In the genomic region with DNA sequence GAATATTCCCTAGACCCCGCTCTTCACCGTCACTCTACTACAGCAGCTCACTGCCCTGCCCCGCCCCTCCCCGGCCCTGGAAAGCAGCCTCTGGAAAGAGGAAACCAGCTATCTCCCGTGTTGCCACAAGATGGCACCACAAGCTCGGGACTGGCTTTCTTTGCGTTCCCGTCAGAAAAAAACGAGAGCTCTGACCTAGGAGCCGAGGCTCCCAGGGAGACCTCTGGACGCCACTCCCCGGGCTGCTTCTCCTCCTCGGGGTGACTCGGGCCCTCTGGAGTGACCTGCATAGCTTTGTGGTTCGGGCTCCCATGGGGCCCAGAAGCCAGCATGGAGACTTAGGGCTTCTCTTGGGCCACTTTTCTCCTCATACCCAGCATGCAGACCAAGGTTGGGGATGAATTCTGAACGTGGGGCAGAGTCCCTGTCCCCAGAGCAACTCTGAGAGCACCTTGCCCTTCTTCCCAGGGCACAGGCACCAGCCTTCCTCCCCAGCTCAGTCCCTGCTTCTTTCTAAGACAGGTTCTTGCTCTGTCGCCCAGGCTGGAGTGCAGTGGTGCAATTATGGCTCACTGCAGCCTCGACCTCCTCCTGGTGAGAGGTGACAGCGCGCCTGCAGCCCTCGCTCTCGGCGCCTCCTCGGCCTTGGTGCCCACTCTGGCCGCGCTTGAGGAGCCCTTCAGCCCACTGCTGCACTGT, we compare ENCODE assay signal across 2 cellular contexts.
A peak's percentile ranks its signal among the peaks of the same experiment; 100 is the strongest.
TF ChIP-seq lines count a peak whose summit lies in the region.

No MANE protein-coding gene starts in this region.

TF ChIP-seq in HEK293, 187 proteins besides CTCF, POLR2A, EP300 and RAD21 (continued from another document):
- TF ChIP-seq, protein P1, sequence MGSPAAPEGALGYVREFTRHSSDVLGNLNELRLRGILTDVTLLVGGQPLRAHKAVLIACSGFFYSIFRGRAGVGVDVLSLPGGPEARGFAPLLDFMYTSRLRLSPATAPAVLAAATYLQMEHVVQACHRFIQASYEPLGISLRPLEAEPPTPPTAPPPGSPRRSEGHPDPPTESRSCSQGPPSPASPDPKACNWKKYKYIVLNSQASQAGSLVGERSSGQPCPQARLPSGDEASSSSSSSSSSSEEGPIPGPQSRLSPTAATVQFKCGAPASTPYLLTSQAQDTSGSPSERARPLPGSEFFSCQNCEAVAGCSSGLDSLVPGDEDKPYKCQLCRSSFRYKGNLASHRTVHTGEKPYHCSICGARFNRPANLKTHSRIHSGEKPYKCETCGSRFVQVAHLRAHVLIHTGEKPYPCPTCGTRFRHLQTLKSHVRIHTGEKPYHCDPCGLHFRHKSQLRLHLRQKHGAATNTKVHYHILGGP (tag by site-specific recombination; IDR thresholded peaks at IDR 0.05) = peak; percentile 65; the same call in 1 of the 2 replicates
- TF ChIP-seq GLIS1 (tag by site-specific recombination; IDR thresholded peaks at IDR 0.05) (peak; percentile 73), ZBTB48 (tag by site-specific recombination; IDR thresholded peaks at IDR 0.05) (peak; percentile 52; the same call in 1 of the 2 replicates)
- TF ChIP-seq, protein P2, sequence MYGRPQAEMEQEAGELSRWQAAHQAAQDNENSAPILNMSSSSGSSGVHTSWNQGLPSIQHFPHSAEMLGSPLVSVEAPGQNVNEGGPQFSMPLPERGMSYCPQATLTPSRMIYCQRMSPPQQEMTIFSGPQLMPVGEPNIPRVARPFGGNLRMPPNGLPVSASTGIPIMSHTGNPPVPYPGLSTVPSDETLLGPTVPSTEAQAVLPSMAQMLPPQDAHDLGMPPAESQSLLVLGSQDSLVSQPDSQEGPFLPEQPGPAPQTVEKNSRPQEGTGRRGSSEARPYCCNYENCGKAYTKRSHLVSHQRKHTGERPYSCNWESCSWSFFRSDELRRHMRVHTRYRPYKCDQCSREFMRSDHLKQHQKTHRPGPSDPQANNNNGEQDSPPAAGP (tag by site-specific recombination; IDR thresholded peaks at IDR 0.05) = peak; percentile 57; the same call in 1 of the 2 replicates
- TF ChIP-seq, protein P3, sequence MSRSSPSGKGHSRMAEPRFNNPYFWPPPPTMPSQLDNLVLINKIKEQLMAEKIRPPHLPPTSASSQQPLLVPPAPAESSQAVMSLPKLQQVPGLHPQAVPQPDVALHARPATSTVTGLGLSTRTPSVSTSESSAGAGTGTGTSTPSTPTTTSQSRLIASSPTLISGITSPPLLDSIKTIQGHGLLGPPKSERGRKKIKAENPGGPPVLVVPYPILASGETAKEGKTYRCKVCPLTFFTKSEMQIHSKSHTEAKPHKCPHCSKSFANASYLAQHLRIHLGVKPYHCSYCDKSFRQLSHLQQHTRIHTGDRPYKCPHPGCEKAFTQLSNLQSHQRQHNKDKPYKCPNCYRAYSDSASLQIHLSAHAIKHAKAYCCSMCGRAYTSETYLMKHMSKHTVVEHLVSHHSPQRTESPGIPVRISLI (tag by site-specific recombination; IDR thresholded peaks at IDR 0.05) = peak; percentile 97

TF ChIP-seq in HepG2, 621 proteins besides CTCF, POLR2A, EP300 and RAD21 (continued from another document and continues in another):
- TF ChIP-seq, protein P4, sequence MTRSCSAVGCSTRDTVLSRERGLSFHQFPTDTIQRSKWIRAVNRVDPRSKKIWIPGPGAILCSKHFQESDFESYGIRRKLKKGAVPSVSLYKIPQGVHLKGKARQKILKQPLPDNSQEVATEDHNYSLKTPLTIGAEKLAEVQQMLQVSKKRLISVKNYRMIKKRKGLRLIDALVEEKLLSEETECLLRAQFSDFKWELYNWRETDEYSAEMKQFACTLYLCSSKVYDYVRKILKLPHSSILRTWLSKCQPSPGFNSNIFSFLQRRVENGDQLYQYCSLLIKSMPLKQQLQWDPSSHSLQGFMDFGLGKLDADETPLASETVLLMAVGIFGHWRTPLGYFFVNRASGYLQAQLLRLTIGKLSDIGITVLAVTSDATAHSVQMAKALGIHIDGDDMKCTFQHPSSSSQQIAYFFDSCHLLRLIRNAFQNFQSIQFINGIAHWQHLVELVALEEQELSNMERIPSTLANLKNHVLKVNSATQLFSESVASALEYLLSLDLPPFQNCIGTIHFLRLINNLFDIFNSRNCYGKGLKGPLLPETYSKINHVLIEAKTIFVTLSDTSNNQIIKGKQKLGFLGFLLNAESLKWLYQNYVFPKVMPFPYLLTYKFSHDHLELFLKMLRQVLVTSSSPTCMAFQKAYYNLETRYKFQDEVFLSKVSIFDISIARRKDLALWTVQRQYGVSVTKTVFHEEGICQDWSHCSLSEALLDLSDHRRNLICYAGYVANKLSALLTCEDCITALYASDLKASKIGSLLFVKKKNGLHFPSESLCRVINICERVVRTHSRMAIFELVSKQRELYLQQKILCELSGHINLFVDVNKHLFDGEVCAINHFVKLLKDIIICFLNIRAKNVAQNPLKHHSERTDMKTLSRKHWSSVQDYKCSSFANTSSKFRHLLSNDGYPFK (CRISPR knock-in tag; IDR thresholded peaks at IDR 0.05; ENCODE audit: borderline replicate concordance) = 0 out of 2 replicates have a peak, but pooled peaks have one; percentile 24
- TF ChIP-seq, protein P5, sequence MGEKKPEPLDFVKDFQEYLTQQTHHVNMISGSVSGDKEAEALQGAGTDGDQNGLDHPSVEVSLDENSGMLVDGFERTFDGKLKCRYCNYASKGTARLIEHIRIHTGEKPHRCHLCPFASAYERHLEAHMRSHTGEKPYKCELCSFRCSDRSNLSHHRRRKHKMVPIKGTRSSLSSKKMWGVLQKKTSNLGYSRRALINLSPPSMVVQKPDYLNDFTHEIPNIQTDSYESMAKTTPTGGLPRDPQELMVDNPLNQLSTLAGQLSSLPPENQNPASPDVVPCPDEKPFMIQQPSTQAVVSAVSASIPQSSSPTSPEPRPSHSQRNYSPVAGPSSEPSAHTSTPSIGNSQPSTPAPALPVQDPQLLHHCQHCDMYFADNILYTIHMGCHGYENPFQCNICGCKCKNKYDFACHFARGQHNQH (CRISPR knock-in tag; IDR thresholded peaks at IDR 0.05) = 0 out of 2 replicates have a peak, but pooled peaks have one; percentile 31
- TF ChIP-seq ZNF121 (CRISPR knock-in tag; IDR thresholded peaks at IDR 0.05) (peak; percentile 39; the same call in 1 of the 2 replicates), ZNF350 (CRISPR knock-in tag; IDR thresholded peaks at IDR 0.05; ENCODE audit: borderline replicate concordance, low read depth) (peak; percentile 53; the same call in 1 of the 2 replicates), RNF2 (conservative IDR thresholded peaks at IDR 0.05; ENCODE audit: low read depth) (0 out of 2 replicates have a peak, but pooled peaks have one; percentile 21), MTA1 (CRISPR knock-in tag; IDR thresholded peaks at IDR 0.05; ENCODE audit: borderline replicate concordance) (no peak), TARDBP (CRISPR knock-in tag; IDR thresholded peaks at IDR 0.05) (0 out of 2 replicates have a peak, but pooled peaks have one; percentile 18), ZNF883 (CRISPR knock-in tag; IDR thresholded peaks at IDR 0.05; ENCODE audit: not compliant biosample characterization) (peak; percentile 57), ZSCAN25 (CRISPR knock-in tag; IDR thresholded peaks at IDR 0.05) (0 out of 2 replicates have a peak, but pooled peaks have one; percentile 54), RXRB (CRISPR knock-in tag; IDR thresholded peaks at IDR 0.05; ENCODE audit: borderline replicate concordance) (0 out of 2 replicates have a peak, but pooled peaks have one; percentile 9)
- TF ChIP-seq, protein P6, sequence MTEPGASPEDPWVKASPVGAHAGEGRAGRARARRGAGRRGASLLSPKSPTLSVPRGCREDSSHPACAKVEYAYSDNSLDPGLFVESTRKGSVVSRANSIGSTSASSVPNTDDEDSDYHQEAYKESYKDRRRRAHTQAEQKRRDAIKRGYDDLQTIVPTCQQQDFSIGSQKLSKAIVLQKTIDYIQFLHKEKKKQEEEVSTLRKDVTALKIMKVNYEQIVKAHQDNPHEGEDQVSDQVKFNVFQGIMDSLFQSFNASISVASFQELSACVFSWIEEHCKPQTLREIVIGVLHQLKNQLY (CRISPR knock-in tag; IDR thresholded peaks at IDR 0.05) = no peak
- TF ChIP-seq, protein P7, sequence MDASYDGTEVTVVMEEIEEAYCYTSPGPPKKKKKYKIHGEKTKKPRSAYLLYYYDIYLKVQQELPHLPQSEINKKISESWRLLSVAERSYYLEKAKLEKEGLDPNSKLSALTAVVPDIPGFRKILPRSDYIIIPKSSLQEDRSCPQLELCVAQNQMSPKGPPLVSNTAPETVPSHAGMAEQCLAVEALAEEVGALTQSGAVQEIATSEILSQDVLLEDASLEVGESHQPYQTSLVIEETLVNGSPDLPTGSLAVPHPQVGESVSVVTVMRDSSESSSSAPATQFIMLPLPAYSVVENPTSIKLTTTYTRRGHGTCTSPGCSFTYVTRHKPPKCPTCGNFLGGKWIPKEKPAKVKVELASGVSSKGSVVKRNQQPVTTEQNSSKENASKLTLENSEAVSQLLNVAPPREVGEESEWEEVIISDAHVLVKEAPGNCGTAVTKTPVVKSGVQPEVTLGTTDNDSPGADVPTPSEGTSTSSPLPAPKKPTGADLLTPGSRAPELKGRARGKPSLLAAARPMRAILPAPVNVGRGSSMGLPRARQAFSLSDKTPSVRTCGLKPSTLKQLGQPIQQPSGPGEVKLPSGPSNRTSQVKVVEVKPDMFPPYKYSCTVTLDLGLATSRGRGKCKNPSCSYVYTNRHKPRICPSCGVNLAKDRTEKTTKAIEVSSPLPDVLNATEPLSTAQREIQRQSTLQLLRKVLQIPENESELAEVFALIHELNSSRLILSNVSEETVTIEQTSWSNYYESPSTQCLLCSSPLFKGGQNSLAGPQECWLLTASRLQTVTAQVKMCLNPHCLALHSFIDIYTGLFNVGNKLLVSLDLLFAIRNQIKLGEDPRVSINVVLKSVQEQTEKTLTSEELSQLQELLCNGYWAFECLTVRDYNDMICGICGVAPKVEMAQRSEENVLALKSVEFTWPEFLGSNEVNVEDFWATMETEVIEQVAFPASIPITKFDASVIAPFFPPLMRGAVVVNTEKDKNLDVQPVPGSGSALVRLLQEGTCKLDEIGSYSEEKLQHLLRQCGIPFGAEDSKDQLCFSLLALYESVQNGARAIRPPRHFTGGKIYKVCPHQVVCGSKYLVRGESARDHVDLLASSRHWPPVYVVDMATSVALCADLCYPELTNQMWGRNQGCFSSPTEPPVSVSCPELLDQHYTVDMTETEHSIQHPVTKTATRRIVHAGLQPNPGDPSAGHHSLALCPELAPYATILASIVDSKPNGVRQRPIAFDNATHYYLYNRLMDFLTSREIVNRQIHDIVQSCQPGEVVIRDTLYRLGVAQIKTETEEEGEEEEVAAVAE (CRISPR knock-in tag; IDR thresholded peaks at IDR 0.05; ENCODE audit: borderline replicate concordance) = peak; percentile 58; the same call in 1 of the 2 replicates
- TF ChIP-seq, protein P8, sequence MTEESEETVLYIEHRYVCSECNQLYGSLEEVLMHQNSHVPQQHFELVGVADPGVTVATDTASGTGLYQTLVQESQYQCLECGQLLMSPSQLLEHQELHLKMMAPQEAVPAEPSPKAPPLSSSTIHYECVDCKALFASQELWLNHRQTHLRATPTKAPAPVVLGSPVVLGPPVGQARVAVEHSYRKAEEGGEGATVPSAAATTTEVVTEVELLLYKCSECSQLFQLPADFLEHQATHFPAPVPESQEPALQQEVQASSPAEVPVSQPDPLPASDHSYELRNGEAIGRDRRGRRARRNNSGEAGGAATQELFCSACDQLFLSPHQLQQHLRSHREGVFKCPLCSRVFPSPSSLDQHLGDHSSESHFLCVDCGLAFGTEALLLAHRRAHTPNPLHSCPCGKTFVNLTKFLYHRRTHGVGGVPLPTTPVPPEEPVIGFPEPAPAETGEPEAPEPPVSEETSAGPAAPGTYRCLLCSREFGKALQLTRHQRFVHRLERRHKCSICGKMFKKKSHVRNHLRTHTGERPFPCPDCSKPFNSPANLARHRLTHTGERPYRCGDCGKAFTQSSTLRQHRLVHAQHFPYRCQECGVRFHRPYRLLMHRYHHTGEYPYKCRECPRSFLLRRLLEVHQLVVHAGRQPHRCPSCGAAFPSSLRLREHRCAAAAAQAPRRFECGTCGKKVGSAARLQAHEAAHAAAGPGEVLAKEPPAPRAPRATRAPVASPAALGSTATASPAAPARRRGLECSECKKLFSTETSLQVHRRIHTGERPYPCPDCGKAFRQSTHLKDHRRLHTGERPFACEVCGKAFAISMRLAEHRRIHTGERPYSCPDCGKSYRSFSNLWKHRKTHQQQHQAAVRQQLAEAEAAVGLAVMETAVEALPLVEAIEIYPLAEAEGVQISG (CRISPR knock-in tag; IDR thresholded peaks at IDR 0.05) = peak; percentile 41; the same call in 1 of the 2 replicates
- TF ChIP-seq, protein P9, sequence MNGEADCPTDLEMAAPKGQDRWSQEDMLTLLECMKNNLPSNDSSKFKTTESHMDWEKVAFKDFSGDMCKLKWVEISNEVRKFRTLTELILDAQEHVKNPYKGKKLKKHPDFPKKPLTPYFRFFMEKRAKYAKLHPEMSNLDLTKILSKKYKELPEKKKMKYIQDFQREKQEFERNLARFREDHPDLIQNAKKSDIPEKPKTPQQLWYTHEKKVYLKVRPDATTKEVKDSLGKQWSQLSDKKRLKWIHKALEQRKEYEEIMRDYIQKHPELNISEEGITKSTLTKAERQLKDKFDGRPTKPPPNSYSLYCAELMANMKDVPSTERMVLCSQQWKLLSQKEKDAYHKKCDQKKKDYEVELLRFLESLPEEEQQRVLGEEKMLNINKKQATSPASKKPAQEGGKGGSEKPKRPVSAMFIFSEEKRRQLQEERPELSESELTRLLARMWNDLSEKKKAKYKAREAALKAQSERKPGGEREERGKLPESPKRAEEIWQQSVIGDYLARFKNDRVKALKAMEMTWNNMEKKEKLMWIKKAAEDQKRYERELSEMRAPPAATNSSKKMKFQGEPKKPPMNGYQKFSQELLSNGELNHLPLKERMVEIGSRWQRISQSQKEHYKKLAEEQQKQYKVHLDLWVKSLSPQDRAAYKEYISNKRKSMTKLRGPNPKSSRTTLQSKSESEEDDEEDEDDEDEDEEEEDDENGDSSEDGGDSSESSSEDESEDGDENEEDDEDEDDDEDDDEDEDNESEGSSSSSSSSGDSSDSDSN (CRISPR knock-in tag; IDR thresholded peaks at IDR 0.05) = peak; percentile 33; the same call in 1 of the 2 replicates
- TF ChIP-seq, protein P10, sequence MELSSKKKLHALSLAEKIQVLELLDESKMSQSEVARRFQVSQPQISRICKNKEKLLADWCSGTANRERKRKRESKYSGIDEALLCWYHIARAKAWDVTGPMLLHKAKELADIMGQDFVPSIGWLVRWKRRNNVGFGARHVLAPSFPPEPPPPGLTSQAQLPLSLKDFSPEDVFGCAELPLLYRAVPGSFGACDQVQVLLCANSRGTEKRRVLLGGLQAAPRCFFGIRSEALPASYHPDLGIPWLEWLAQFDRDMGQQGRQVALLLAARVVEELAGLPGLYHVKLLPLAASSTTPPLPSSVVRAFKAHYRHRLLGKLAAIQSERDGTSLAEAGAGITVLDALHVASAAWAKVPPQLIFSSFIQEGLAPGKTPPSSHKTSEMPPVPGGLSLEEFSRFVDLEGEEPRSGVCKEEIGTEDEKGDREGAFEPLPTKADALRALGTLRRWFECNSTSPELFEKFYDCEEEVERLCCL (CRISPR knock-in tag; IDR thresholded peaks at IDR 0.05; ENCODE audit: borderline replicate concordance) = no peak
- TF ChIP-seq, protein P11, sequence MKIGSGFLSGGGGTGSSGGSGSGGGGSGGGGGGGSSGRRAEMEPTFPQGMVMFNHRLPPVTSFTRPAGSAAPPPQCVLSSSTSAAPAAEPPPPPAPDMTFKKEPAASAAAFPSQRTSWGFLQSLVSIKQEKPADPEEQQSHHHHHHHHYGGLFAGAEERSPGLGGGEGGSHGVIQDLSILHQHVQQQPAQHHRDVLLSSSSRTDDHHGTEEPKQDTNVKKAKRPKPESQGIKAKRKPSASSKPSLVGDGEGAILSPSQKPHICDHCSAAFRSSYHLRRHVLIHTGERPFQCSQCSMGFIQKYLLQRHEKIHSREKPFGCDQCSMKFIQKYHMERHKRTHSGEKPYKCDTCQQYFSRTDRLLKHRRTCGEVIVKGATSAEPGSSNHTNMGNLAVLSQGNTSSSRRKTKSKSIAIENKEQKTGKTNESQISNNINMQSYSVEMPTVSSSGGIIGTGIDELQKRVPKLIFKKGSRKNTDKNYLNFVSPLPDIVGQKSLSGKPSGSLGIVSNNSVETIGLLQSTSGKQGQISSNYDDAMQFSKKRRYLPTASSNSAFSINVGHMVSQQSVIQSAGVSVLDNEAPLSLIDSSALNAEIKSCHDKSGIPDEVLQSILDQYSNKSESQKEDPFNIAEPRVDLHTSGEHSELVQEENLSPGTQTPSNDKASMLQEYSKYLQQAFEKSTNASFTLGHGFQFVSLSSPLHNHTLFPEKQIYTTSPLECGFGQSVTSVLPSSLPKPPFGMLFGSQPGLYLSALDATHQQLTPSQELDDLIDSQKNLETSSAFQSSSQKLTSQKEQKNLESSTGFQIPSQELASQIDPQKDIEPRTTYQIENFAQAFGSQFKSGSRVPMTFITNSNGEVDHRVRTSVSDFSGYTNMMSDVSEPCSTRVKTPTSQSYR (CRISPR knock-in tag; IDR thresholded peaks at IDR 0.05; ENCODE audit: borderline replicate concordance) = no peak
